ENCODE assay signal across 26 cellular contexts in genomic region chr19:7236153-7236552, GRCh38.
"Had no signal": no experiment of that assay in that cellular context is flagged by ENCODE, and none has a peak within 500 bp of the region (broad histone marks: within the 10 kb centered on the region; RNA-seq: fewer than 3 reads in every experiment).

No MANE protein-coding gene starts in this region.

- H2AFZ ChIP-seq: neural progenitor cell, parathyroid adenoma had no signal

- H3K36me3 Mint-ChIP-seq: stimulated activated effector memory CD8-positive, alpha-beta T cell treated with anti-CD3 and anti-CD28 coated beads, Interleukin-12 subunit alpha, Interleukin-12 subunit beta, amount 100 ng/mL, for 72 hours; stimulated activated naive B cell treated with anti-CD40 and anti-IgM and Interleukin-4, amounts not matched to agents 10 μg/mL and 1 μg/mL and 100 μg/mL, for 72 hours had no signal

- H3K27me3 Mint-ChIP-seq: progenitor cell of endocrine pancreas; stimulated activated naive B cell treated with anti-CD40 and anti-IgM and Interleukin-4, amounts not matched to agents 10 μg/mL and 1 μg/mL and 100 μg/mL, for 72 hours; stimulated activated naive CD8-positive, alpha-beta T cell treated with anti-CD3 and anti-CD28 coated beads, Interleukin-15, Interleukin-2, amounts not matched to agents 100 ng/mL and 50 ng/mL, for 24 hours had no signal

- H3K4me3 ChIP-seq: neural progenitor cell, ovary, psoas muscle, right lobe of liver, sigmoid colon, stomach, thoracic aorta, thyroid gland, tibial nerve, upper lobe of left lung, vagina had no signal

- ATAC-seq: psoas muscle; right cardiac atrium; right lobe of liver; stimulated activated effector memory CD8-positive, alpha-beta T cell treated with anti-CD3 and anti-CD28 coated beads, Interleukin-12 subunit alpha, Interleukin-12 subunit beta, amount 100 ng/mL, for 72 hours; stimulated activated naive B cell treated with anti-CD40 and anti-IgM and Interleukin-4, amounts not matched to agents 10 μg/mL and 1 μg/mL and 100 μg/mL, for 72 hours had no signal

- DNase-seq: occipital lobe; ovary; psoas muscle; right cardiac atrium; right lobe of liver; sigmoid colon; small intestine; stimulated activated CD4-positive, alpha-beta T cell treated with anti-CD3 and anti-CD28 coated beads, Interleukin-15, amount 100 ng/mL, for 24 hours; stimulated activated CD4-positive, alpha-beta T cell treated with anti-CD3 and anti-CD28 coated beads, Interleukin-2, amount 100 ng/mL, for 24 hours; stimulated activated CD4-positive, alpha-beta T cell treated with anti-CD3 and anti-CD28 coated beads, Interleukin-2, amount 100 ng/mL, for 48 hours; stimulated activated CD4-positive, alpha-beta T cell treated with anti-CD3 and anti-CD28 coated beads, Interleukin-4, amount 100 ng/mL, for 24 hours; stimulated activated naive B cell treated with anti-CD40 and anti-IgM and Interleukin-4, amounts not matched to agents 10 μg/mL and 1 μg/mL and 100 μg/mL, for 72 hours; stimulated activated naive CD4-positive, alpha-beta T cell treated with Interleukin-2 at 50 U/mL for 16 hours; stomach; thyroid gland; trophoblast cell; upper lobe of left lung had no signal

- H3K36me3 ChIP-seq: ovary, right lobe of liver, sigmoid colon, stomach, thoracic aorta, thyroid gland, tibial nerve, upper lobe of left lung, vagina had no signal

- H3K27me3 ChIP-seq: neural progenitor cell, ovary, right lobe of liver, sigmoid colon, stomach, thyroid gland, tibial nerve, upper lobe of left lung, vagina had no signal

- H3K4me1 Mint-ChIP-seq: neural progenitor cell; stimulated activated effector memory CD8-positive, alpha-beta T cell treated with anti-CD3 and anti-CD28 coated beads, Interleukin-12 subunit alpha, Interleukin-12 subunit beta, amount 100 ng/mL, for 72 hours had no signal

- H3K9ac ChIP-seq: neural progenitor cell, parathyroid adenoma had no signal

- H3K27ac Mint-ChIP-seq: nephron; neural progenitor cell; progenitor cell of endocrine pancreas; stimulated activated naive B cell treated with anti-CD40 and anti-IgM and Interleukin-4, amounts not matched to agents 10 μg/mL and 1 μg/mL and 100 μg/mL, for 72 hours; stimulated activated naive CD8-positive, alpha-beta T cell treated with anti-CD3 and anti-CD28 coated beads, Interleukin-15, Interleukin-2, amounts not matched to agents 100 ng/mL and 50 ng/mL, for 24 hours had no signal

- H3K4me1 ChIP-seq: neural progenitor cell, upper lobe of left lung had no signal

- H3K27ac ChIP-seq: neural progenitor cell, ovary, parathyroid adenoma, psoas muscle, right lobe of liver, sigmoid colon, stomach, thyroid gland, tibial nerve, upper lobe of left lung, vagina had no signal

- H3K4me2 ChIP-seq: neural progenitor cell had no signal

- H3K4me3 Mint-ChIP-seq: nephron; neural progenitor cell; stimulated activated effector memory CD8-positive, alpha-beta T cell treated with anti-CD3 and anti-CD28 coated beads, Interleukin-12 subunit alpha, Interleukin-12 subunit beta, amount 100 ng/mL, for 72 hours; stimulated activated naive B cell treated with anti-CD40 and anti-IgM and Interleukin-4, amounts not matched to agents 10 μg/mL and 1 μg/mL and 100 μg/mL, for 72 hours; stimulated activated naive CD8-positive, alpha-beta T cell treated with anti-CD3 and anti-CD28 coated beads, Interleukin-15, Interleukin-2, amounts not matched to agents 100 ng/mL and 50 ng/mL, for 24 hours had no signal

- H3K9me3 ChIP-seq: ovary, psoas muscle, right lobe of liver, sigmoid colon, stomach, thyroid gland, upper lobe of left lung, vagina had no signal
